ENCODE assay signal across 1 cellular context in genomic region chr13:45769072-45769471, GRCh38.
TF ChIP-seq lines count a peak whose summit lies in the region.

No MANE protein-coding gene starts in this region.

TF ChIP-seq in GM23338, 12 proteins besides CTCF, POLR2A, EP300 and RAD21:
- TF ChIP-seq NANOG (IDR thresholded peaks at IDR 0.05; ENCODE audit: borderline replicate concordance), result peak; percentile 88
- no peak for TF ChIP-seq REST (IDR thresholded peaks at IDR 0.05; ENCODE audit: unreplicated experiment)
TF ChIP-seq in GM23338: peak in this region for 1.
